In the genomic region with DNA sequence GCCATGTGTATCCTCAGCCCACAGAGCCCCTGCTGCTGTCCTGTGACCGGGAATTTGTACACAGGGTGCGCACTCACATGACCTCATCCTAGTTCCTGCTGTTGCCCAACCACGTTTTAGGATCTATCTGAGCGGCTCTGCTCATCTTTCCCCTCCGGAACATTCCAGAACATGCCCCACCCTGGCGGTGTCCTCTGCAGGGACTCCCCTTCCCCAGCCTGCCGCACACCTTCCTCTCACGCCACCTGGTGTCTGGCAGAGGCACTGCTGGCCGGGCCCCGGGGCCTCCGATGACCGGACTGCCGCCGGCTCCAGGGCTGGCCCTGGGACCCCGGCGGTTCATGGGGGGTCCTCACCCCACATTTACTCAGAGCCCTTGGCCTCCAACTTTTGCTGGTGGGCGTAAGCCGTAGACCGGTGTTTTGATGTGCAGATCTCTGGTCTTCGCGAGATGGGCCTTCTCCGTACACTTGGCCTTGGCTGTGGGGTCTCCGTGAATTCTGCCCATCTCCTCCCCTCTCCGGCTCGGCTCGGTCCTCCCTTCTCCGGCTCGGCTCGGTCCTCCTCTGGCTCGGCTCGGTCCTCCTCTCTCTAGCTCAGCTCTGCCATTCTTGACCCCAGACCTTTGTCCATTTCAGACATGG, we compare ENCODE assay signal across 9 cellular contexts. TPM values are rescaled to one million over a fixed set of nuclear protein-coding genes. Genes with fewer than 3 reads are reported as not detected.
A peak's percentile ranks its signal among the peaks of the same experiment; 100 is the strongest.
DNase-seq lines count a peak whose midpoint lies in the region; ATAC-seq and TF ChIP-seq lines count a peak whose summit lies in the region.
"Had no signal": no experiment of that assay in that cellular context is flagged by ENCODE, and none has a peak within 500 bp of the region (broad histone marks: within the 10 kb centered on the region; RNA-seq: fewer than 3 reads in every experiment).

No MANE protein-coding gene starts in this region.

- TF ChIP-seq POLR2A in NB4 (IDR thresholded peaks at IDR 0.05; ENCODE audit: extremely low read depth, insufficient read length) (no peak), gastroesophageal sphincter (IDR thresholded peaks at IDR 0.05) (no peak)

- peak; percentile 42 to 64 for ATAC-seq in activated T-cell treated with anti-CD3 and anti-CD28 coated beads, Interleukin-2, amount 50 U/mL, for 72 hours (replicated peaks in 1 of 2)
- ATAC-seq in gastroesophageal sphincter: no peak

- H3K4me3 Mint-ChIP-seq in activated T-cell treated with anti-CD3 and anti-CD28 coated beads, Interleukin-2, amount 50 U/mL, for 72 hours: no peak overlapping the region

- DNase-seq in GM03348 (ENCODE audit: low spot score) (peak; percentile 78), NB4 (ENCODE audit: low read depth) (peak; percentile 50), retina (peak; percentile 62), ureter (ENCODE audit: low spot score) (no peak), pons (ENCODE audit: low spot score) (no peak), OCI-M2 (lab: John Stamatoyannopoulos, UW; ENCODE audit: unreplicated experiment) (no peak)
- peak; percentile 56 to 60 for DNase-seq in activated T-cell treated with anti-CD3 and anti-CD28 coated beads, Interleukin-2, amount 50 U/mL, for 72 hours

- peaks cover 32% of the 10 kb centered on the region for H3K27me3 ChIP-seq in gastroesophageal sphincter

- no peak overlapping the region for H3K27ac ChIP-seq in gastroesophageal sphincter

- H3K36me3 Mint-ChIP-seq in activated T-cell treated with anti-CD3 and anti-CD28 coated beads, Interleukin-2, amount 50 U/mL, for 72 hours (ENCODE audit: insufficient read depth in 2 of 2): peaks cover 0 to 1% of the 10 kb centered on the region in 2 donors

- H3K4me3 ChIP-seq in NB4 (ENCODE audit: low read depth, low read length) (no peak overlapping the region), gastroesophageal sphincter (no peak overlapping the region)

- H3K9me3 Mint-ChIP-seq in activated T-cell treated with anti-CD3 and anti-CD28 coated beads, Interleukin-2, amount 50 U/mL, for 72 hours: peaks cover 0 to 6% of the 10 kb centered on the region in 2 donors

- no peaks in the 10 kb centered on the region for H3K4me1 Mint-ChIP-seq in activated T-cell treated with anti-CD3 and anti-CD28 coated beads, Interleukin-2, amount 50 U/mL, for 72 hours (ENCODE audit: low read depth)

- peaks cover 0 to 9% (median 0%) of the 10 kb centered on the region in 3 donors for H3K9me3 ChIP-seq in gastroesophageal sphincter

- H3K4me1 ChIP-seq in gastroesophageal sphincter: no peaks in the 10 kb centered on the region

- H3K27me3 Mint-ChIP-seq in activated T-cell treated with anti-CD3 and anti-CD28 coated beads, Interleukin-2, amount 50 U/mL, for 72 hours (ENCODE audit: low read depth): no peaks in the 10 kb centered on the region

- peak; percentile 75 for TF ChIP-seq CTCF in NB4 (IDR thresholded peaks at IDR 0.05; ENCODE audit: low read depth, low read length)
- peak in 3 of 4 experiments; percentile 48 to 84 (median 62) for TF ChIP-seq CTCF in gastroesophageal sphincter (IDR thresholded peaks at IDR 0.05)

- TF ChIP-seq EP300 in gastroesophageal sphincter (IDR thresholded peaks at IDR 0.05): no peak

- 57 to 71% methylated on average over 11 to 22 of the region's 31 CpGs for whole genome bisulfite sequencing in gastroesophageal sphincter (ENCODE audit: low coverage in 1 of 2), 2 donors

- no peak overlapping the region for H3K27ac Mint-ChIP-seq in activated T-cell treated with anti-CD3 and anti-CD28 coated beads, Interleukin-2, amount 50 U/mL, for 72 hours

- H3K36me3 ChIP-seq in gastroesophageal sphincter: no peaks in the 10 kb centered on the region

RNA-seq across cellular contexts. Expression of a gene that starts 29.5 kb away (rescaled TPM):
- total RNA-seq in activated T-cell treated with anti-CD3 and anti-CD28 coated beads, Interleukin-2, amount 50 U/mL, for 72 hours: under 1 TPM in 1 of 2 donors, not detected in 1; 0.14 TPM
- total RNA-seq in gastroesophageal sphincter (1 to 10 TPM in 1 of 4 donors, under 1 TPM in 3; 0.54 to 2.3 (median 0.87) TPM), ureter (28.5 TPM)
- total RNA-seq: mononuclear cell had no signal

Comparison
In these comparisons a context has a peak if more than half of its experiments do, and no peak if none do; other contexts are left out.
1. DNase-seq: peak in GM03348 (single experiment), NB4 (single experiment), activated T-cell treated with anti-CD3 and anti-CD28 coated beads, Interleukin-2, amount 50 U/mL, for 72 hours (2 of 2) and retina (single experiment); none in ureter (single experiment), pons (single experiment) and OCI-M2 (single experiment).